2 cellular contexts compared by ENCODE assay signal in genomic region chr5:39696672-39697398, GRCh38.
TF ChIP-seq lines count a peak whose summit lies in the region.

No MANE protein-coding gene starts in this region.

TF ChIP-seq in HCT116, 20 proteins besides CTCF, POLR2A, EP300 and RAD21 (continued from another document):
- TF ChIP-seq ZBTB33 (IDR thresholded peaks at IDR 0.05; ENCODE audit: extremely low read depth, insufficient replicate concordance, low read length) (no peak), EGR1 (IDR thresholded peaks at IDR 0.05; ENCODE audit: low read depth) (no peak), EZH2phosphoT487 (IDR thresholded peaks at IDR 0.05; ENCODE audit: borderline replicate concordance) (no peak), ZFX (IDR thresholded peaks at IDR 0.05) (no peak), POLR2AphosphoS5 (IDR thresholded peaks at IDR 0.05; ENCODE audit: low read depth, low read length) (no peak), CEBPB (IDR thresholded peaks at IDR 0.05; ENCODE audit: low read depth) (no peak), ATF3 (IDR thresholded peaks at IDR 0.05) (no peak), TCF7L2 (IDR thresholded peaks at IDR 0.05; ENCODE audit: borderline replicate concordance, extremely low read depth, insufficient read depth, insufficient read length) (no peak), REST (IDR thresholded peaks at IDR 0.05; ENCODE audit: low read depth) (no peak), SP1 (IDR thresholded peaks at IDR 0.05; ENCODE audit: low read depth) (no peak)

TF ChIP-seq in K562, 482 proteins besides CTCF, POLR2A, EP300 and RAD21 (continued from another document):
- TF ChIP-seq ZNF592 (IDR thresholded peaks at IDR 0.05) = no peak
- no peak for TF ChIP-seq ZNF282 (CRISPR knock-in tag; IDR thresholded peaks at IDR 0.05)
- no peak for TF ChIP-seq MYBL2 (IDR thresholded peaks at IDR 0.05; ENCODE audit: low read depth)
- no peak for TF ChIP-seq MYBL2 (CRISPR knock-in tag; IDR thresholded peaks at IDR 0.05; ENCODE audit: borderline replicate concordance)
- no peak for TF ChIP-seq ZNF311 (CRISPR knock-in tag; IDR thresholded peaks at IDR 0.05)
- no peak for TF ChIP-seq EHMT2 (IDR thresholded peaks at IDR 0.05)
- no peak for TF ChIP-seq SMAD3 (CRISPR knock-in tag; conservative IDR thresholded peaks at IDR 0.05)
- TF ChIP-seq THAP7 (CRISPR knock-in tag; IDR thresholded peaks at IDR 0.05) = no peak
- no peak for TF ChIP-seq TAF15 (IDR thresholded peaks at IDR 0.05; ENCODE audit: low read depth, low read length)
- TF ChIP-seq ZNF586 (CRISPR knock-in tag; conservative IDR thresholded peaks at IDR 0.05) = no peak
